17 cellular contexts compared by ENCODE assay signal in genomic region chr5:94157704-94158608, GRCh38.
A peak's percentile ranks its signal among the peaks of the same experiment; 100 is the strongest.
DNase-seq lines count a peak whose midpoint lies in the region; ATAC-seq, FAIRE-seq and TF ChIP-seq lines count a peak whose summit lies in the region.
"Had no signal": no experiment of that assay in that cellular context is flagged by ENCODE, and none has a peak within 500 bp of the region (broad histone marks: within the 10 kb centered on the region; RNA-seq: fewer than 3 reads in every experiment).

No MANE protein-coding gene starts in this region.

- H3K27ac ChIP-seq in GM23338 (ENCODE audit: low read depth) (peak overlapping the region; percentile 47; the same call in 1 of the 2 replicates), neural progenitor cell (no peak overlapping the region)
- H3K27ac ChIP-seq: SK-N-MC had no signal

- no peaks in the 10 kb centered on the region for H3K79me2 ChIP-seq in GM23338 (replicated peaks; ENCODE audit: insufficient read depth)
- no peaks in the 10 kb centered on the region for H3K79me2 ChIP-seq in neural progenitor cell (ENCODE audit: low read depth)

- H3K27me3 ChIP-seq in GM23338 (ENCODE audit: insufficient read depth) (no peaks in the 10 kb centered on the region), bronchial epithelial cell (ENCODE audit: control insufficient read depth, insufficient read depth, low read length) (no peaks in the 10 kb centered on the region), neural progenitor cell (no peaks in the 10 kb centered on the region)

- H3K4me3 ChIP-seq in GM23338, result no peak overlapping the region
- H3K4me3 ChIP-seq in bronchial epithelial cell (ENCODE audit: low read depth, low read length), result no peak overlapping the region
- no peak overlapping the region for H3K4me3 ChIP-seq in neural progenitor cell
- H3K4me3 ChIP-seq: SK-N-MC had no signal

- H3K4me1 ChIP-seq in GM23338 (ENCODE audit: insufficient read depth) (peaks cover 15% of the 10 kb centered on the region), neural progenitor cell (no peaks in the 10 kb centered on the region)

- 0 out of 2 replicates have a peak, but pooled peaks cover 3% of the 10 kb centered on the region for H3K36me3 ChIP-seq in GM23338 (ENCODE audit: insufficient read depth)
- no peaks in the 10 kb centered on the region for H3K36me3 ChIP-seq in bronchial epithelial cell (ENCODE audit: control insufficient read depth, insufficient read depth, low read length)
- no peaks in the 10 kb centered on the region for H3K36me3 ChIP-seq in neural progenitor cell

- H3K27ac Mint-ChIP-seq in GM23338, result peak overlapping the region; percentile 36; the same call in 1 of the 2 replicates
- H3K27ac Mint-ChIP-seq in neural progenitor cell, result no peak overlapping the region
- H3K27ac Mint-ChIP-seq: CD8-positive, alpha-beta T cell had no signal

- no peak overlapping the region for H3K9ac ChIP-seq in neural progenitor cell

- peak; percentile 52 for ATAC-seq in GM23338
- ATAC-seq in stimulated activated naive CD8-positive, alpha-beta T cell treated with anti-CD3 and anti-CD28 coated beads, Interleukin-15, Interleukin-2, amounts not matched to agents 100 U/mL and 50 U/mL, for 24 hours, result no peak
- ATAC-seq: CD8-positive, alpha-beta T cell; Panc1; Right ventricle myocardium inferior had no signal

- peaks cover 15% of the 10 kb centered on the region for H3K4me1 Mint-ChIP-seq in GM23338
- H3K4me1 Mint-ChIP-seq in neural progenitor cell, result peaks cover 12% of the 10 kb centered on the region

- H4K20me1 ChIP-seq in GM23338 (replicated peaks; ENCODE audit: insufficient read depth) (peaks cover 3% of the 10 kb centered on the region), neural progenitor cell (ENCODE audit: low read depth) (no peaks in the 10 kb centered on the region)

- H3K36me3 Mint-ChIP-seq in GM23338 (ENCODE audit: low read depth), result peaks cover 3% of the 10 kb centered on the region; the same call in 1 of the 3 replicates
- no peaks in the 10 kb centered on the region for H3K36me3 Mint-ChIP-seq in neural progenitor cell
- H3K36me3 Mint-ChIP-seq: CD8-positive, alpha-beta T cell had no signal

- H3K4me3 Mint-ChIP-seq in GM23338, result no peak overlapping the region
- H3K4me3 Mint-ChIP-seq in neural progenitor cell, result no peak overlapping the region
- H3K4me3 Mint-ChIP-seq: CD8-positive, alpha-beta T cell had no signal

- H3K4me2 ChIP-seq in GM23338 (no peak overlapping the region), neural progenitor cell (no peak overlapping the region)

- no peaks in the 10 kb centered on the region for H3F3A ChIP-seq in GM23338 (replicated peaks; ENCODE audit: low read depth)
- H3F3A ChIP-seq in neural progenitor cell (ENCODE audit: low read depth), result no peaks in the 10 kb centered on the region

- TF ChIP-seq CTCF in GM23338 (conservative IDR thresholded peaks at IDR 0.05; ENCODE audit: low read depth in 2 of 2) (0 out of 4 replicates have a peak, but pooled peaks have one; percentile 19 to 22), bronchial epithelial cell (IDR thresholded peaks at IDR 0.05; ENCODE audit: insufficient read depth, low read length, severe bottlenecking) (no peak), neural progenitor cell (IDR thresholded peaks at IDR 0.05) (peak; percentile 20)

- DNase-seq in GM23338 (ENCODE audit: low spot score) (peak; percentile 16), M059J (ENCODE audit: low read depth) (peak; percentile 14), bronchial epithelial cell (ENCODE audit: low read depth) (peak; percentile 12), neural progenitor cell (ENCODE audit: low spot score) (no peak), NCI-H446 treated with DMSO at 0.1 percent for 48 hours (lab: John Stamatoyannopoulos, UW) (no peak), NCI-H748 treated with DMSO at 0.1 percent for 48 hours (lab: John Stamatoyannopoulos, UW) (no peak)
- DNase-seq in stimulated activated naive CD8-positive, alpha-beta T cell treated with anti-CD3 and anti-CD28 coated beads, Interleukin-15, Interleukin-2, amounts not matched to agents 100 U/mL and 50 U/mL, for 24 hours, result no peak
- DNase-seq: CD8-positive, alpha-beta T cell; DND-41; GF-D8; H7; NCI-H187 had no signal

- H3K27me3 Mint-ChIP-seq in GM23338 (ENCODE audit: insufficient read depth, low read depth, poor library complexity), result peaks cover 1% of the 10 kb centered on the region
- H3K27me3 Mint-ChIP-seq in neural progenitor cell (ENCODE audit: insufficient read depth, low read depth), result no peaks in the 10 kb centered on the region

- H3K9me3 Mint-ChIP-seq in GM23338 (no peaks in the 10 kb centered on the region), neural progenitor cell (no peaks in the 10 kb centered on the region)
- H3K9me3 Mint-ChIP-seq: CD8-positive, alpha-beta T cell had no signal

- FAIRE-seq in bronchial epithelial cell (lab: Jason Lieb, UNC), result no peak
- FAIRE-seq: D721Med, GM12892 had no signal

- H3K9me3 ChIP-seq in neural progenitor cell (ENCODE audit: low read depth), result no peaks in the 10 kb centered on the region

- H2AFZ ChIP-seq in GM23338, result no peak overlapping the region
- no peak overlapping the region for H2AFZ ChIP-seq in neural progenitor cell (replicated peaks)

- no peaks in the 10 kb centered on the region for H3K9me2 ChIP-seq in GM23338 (ENCODE audit: insufficient read depth)

TF ChIP-seq in GM23338, 12 proteins besides CTCF, POLR2A, EP300 and RAD21:
- TF ChIP-seq, protein P1, sequence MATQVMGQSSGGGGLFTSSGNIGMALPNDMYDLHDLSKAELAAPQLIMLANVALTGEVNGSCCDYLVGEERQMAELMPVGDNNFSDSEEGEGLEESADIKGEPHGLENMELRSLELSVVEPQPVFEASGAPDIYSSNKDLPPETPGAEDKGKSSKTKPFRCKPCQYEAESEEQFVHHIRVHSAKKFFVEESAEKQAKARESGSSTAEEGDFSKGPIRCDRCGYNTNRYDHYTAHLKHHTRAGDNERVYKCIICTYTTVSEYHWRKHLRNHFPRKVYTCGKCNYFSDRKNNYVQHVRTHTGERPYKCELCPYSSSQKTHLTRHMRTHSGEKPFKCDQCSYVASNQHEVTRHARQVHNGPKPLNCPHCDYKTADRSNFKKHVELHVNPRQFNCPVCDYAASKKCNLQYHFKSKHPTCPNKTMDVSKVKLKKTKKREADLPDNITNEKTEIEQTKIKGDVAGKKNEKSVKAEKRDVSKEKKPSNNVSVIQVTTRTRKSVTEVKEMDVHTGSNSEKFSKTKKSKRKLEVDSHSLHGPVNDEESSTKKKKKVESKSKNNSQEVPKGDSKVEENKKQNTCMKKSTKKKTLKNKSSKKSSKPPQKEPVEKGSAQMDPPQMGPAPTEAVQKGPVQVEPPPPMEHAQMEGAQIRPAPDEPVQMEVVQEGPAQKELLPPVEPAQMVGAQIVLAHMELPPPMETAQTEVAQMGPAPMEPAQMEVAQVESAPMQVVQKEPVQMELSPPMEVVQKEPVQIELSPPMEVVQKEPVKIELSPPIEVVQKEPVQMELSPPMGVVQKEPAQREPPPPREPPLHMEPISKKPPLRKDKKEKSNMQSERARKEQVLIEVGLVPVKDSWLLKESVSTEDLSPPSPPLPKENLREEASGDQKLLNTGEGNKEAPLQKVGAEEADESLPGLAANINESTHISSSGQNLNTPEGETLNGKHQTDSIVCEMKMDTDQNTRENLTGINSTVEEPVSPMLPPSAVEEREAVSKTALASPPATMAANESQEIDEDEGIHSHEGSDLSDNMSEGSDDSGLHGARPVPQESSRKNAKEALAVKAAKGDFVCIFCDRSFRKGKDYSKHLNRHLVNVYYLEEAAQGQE (IDR thresholded peaks at IDR 0.05; ENCODE audit: unreplicated experiment), result no peak
- no peak for TF ChIP-seq ZNF331 (CRISPR knock-in tag; IDR thresholded peaks at IDR 0.05; ENCODE audit: low read depth)
- TF ChIP-seq STAT1 (IDR thresholded peaks at IDR 0.05; ENCODE audit: unreplicated experiment), result no peak

Comparison
In these comparisons a context has a peak if more than half of its experiments do, and no peak if none do; other contexts are left out.
1. DNase-seq: peak in GM23338 (single experiment), M059J (single experiment) and bronchial epithelial cell (single experiment); none in neural progenitor cell (single experiment), NCI-H446 treated with DMSO at 0.1 percent for 48 hours (single experiment), NCI-H748 treated with DMSO at 0.1 percent for 48 hours (single experiment) and stimulated activated naive CD8-positive, alpha-beta T cell treated with anti-CD3 and anti-CD28 coated beads, Interleukin-15, Interleukin-2, amounts not matched to agents 100 U/mL and 50 U/mL, for 24 hours (single experiment).